12 cellular contexts compared by ENCODE assay signal in the genomic region with DNA sequence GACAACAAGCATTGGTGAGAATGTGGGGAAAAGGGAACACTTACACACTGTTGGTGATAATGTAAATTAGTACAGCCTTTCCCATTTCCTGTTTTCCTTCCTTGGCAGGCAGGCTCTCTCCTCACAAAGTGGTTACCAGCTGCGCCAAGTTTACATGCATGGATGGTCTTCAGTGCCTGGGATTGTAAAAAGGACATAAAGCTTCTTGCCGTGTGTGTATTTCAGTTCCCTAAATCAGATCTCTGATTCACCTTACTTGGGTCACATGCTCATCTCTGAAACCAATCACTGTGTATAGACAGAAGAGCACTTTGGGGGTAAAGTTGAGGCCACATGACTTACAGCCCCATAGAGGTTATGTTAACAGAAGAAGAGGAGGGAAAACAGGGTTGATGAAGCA.
DNase-seq lines count a peak whose midpoint lies in the region; ATAC-seq and TF ChIP-seq lines count a peak whose summit lies in the region.
"Had no signal": no experiment of that assay in that cellular context is flagged by ENCODE, and none has a peak within 500 bp of the region (broad histone marks: within the 10 kb centered on the region; RNA-seq: fewer than 3 reads in every experiment).

No MANE protein-coding gene starts in this region.

- CTCF ChIA-PET in A673 (lab: Charles Lee): no interaction called here

- H3K9me3 ChIP-seq in A673 (ENCODE audit: low read depth, low read length, poor library complexity, severe bottlenecking): no peaks in the 10 kb centered on the region
- H3K9me3 ChIP-seq: transverse colon had no signal

- POLR2A ChIA-PET in A673 (lab: Charles Lee; ENCODE audit: low non-redundant PET): no interaction called here

- H3K27me3 ChIP-seq in A673 (replicated peaks; ENCODE audit: insufficient read depth, low read depth, low read length, poor library complexity): peaks cover 7% of the 10 kb centered on the region
- H3K27me3 ChIP-seq: hepatocyte, transverse colon had no signal

- intact Hi-C loops in A673 (cut with micrococcal nuclease; ENCODE audit: unreplicated experiment): no loop called here

- H3K4me3 ChIP-seq in A673 (ENCODE audit: low read depth, low read length, poor library complexity, severe bottlenecking): no peak overlapping the region
- H3K4me3 ChIP-seq: hepatocyte, transverse colon had no signal

- H3K27ac ChIP-seq in A673 (ENCODE audit: low read depth, low read length, poor library complexity, severe bottlenecking): no peak overlapping the region
- H3K27ac ChIP-seq: hepatocyte, transverse colon had no signal

- BruUV-seq in A673 (replicated peaks; lab: Mats Ljungman, UMichigan): no TSS peak

- peaks cover 8% of the 10 kb centered on the region for H3K4me1 ChIP-seq in A673 (ENCODE audit: insufficient read depth, low read length, poor library complexity, severe bottlenecking)
- H3K4me1 ChIP-seq: transverse colon had no signal

- no peaks in the 10 kb centered on the region for H3K36me3 ChIP-seq in A673 (ENCODE audit: insufficient read depth, low read length, poor library complexity, severe bottlenecking)
- H3K36me3 ChIP-seq: transverse colon had no signal

- peak; percentile 54 for DNase-seq in A673 (ENCODE audit: low spot score)
- DNase-seq in NCI-H510A treated with DMSO at 0.1 percent for 48 hours (lab: John Stamatoyannopoulos, UW): peak; percentile 69
- no peak for DNase-seq in cerebellar cortex (ENCODE audit: low spot score)
- DNase-seq in activated CD4-positive, alpha-beta T cell treated with anti-CD3 and anti-CD28 coated beads, Interleukin-2, amount 50 U/mL, for 1 hour: no peak
- DNase-seq in GM20000 (ENCODE audit: low spot score): no peak
- DNase-seq: activated gamma-delta T cell treated with Interleukin-2 at 50 U/mL for 16 hours, cortex of kidney, transverse colon had no signal

- TF ChIP-seq CTCF in A673 (conservative IDR thresholded peaks at IDR 0.05; ENCODE audit: low read depth, low read length) (no peak), GM20000 (IDR thresholded peaks at IDR 0.05; ENCODE audit: extremely low read depth, missing control alignments) (no peak)

- ATAC-seq in GM21360 (IDR thresholded peaks at IDR 0.05; ENCODE audit: unreplicated experiment) (peak; percentile 92), HG03432 (IDR thresholded peaks at IDR 0.05; ENCODE audit: unreplicated experiment) (peak; percentile 85), HG03039 (IDR thresholded peaks at IDR 0.05; ENCODE audit: unreplicated experiment) (no peak)

Comparison
In these comparisons a context has a peak if more than half of its experiments do, and no peak if none do; other contexts are left out.
1. DNase-seq: peak in A673 (single experiment) and NCI-H510A treated with DMSO at 0.1 percent for 48 hours (single experiment); none in cerebellar cortex (single experiment), activated CD4-positive, alpha-beta T cell treated with anti-CD3 and anti-CD28 coated beads, Interleukin-2, amount 50 U/mL, for 1 hour (single experiment) and GM20000 (single experiment).